Comparison of ENCODE assay signal across 22 cellular contexts in the genomic region with DNA sequence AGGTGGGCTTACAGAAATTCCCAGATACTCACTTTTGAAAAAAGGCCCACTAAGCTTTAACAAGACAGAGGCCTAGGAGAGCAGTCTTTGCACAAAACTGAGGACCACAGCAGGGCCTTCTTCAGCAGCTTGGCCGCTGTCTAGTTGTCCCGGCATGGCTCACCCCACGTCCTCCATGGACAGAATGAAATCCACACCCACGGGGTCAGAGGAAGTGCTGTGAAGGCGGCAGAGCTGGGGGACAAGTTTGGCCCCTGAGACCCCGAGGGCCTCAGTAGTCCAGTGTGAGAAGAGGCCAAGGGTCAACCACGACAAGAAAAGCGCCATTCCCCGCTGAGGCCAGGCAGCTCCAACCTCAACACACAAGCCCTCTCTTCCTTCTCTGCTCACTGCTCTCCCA.
DNase-seq lines count a peak whose midpoint lies in the region; ATAC-seq and TF ChIP-seq lines count a peak whose summit lies in the region.
"Had no signal": no experiment of that assay in that cellular context is flagged by ENCODE, and none has a peak within 500 bp of the region (broad histone marks: within the 10 kb centered on the region; RNA-seq: fewer than 3 reads in every experiment).

No MANE protein-coding gene starts in this region.

- H3K27me3 Mint-ChIP-seq in nephron (ENCODE audit: low read depth) = no peaks in the 10 kb centered on the region
- H3K27me3 Mint-ChIP-seq in CD4-positive, alpha-beta T cell = peaks cover 4% of the 10 kb centered on the region

- peaks cover 55 to 100% (median 92%) of the 10 kb centered on the region in 9 donors for H3K4me1 ChIP-seq in heart right ventricle
- H3K4me1 ChIP-seq in ascending aorta = peaks cover 42 to 93% of the 10 kb centered on the region in 2 donors
- peaks cover 61 to 100% of the 10 kb centered on the region in 2 donors for H3K4me1 ChIP-seq in thoracic aorta (ENCODE audit: control insufficient read depth in 1 of 2, low read depth in 2 of 2)

- CTCF ChIA-PET in CD4-positive, alpha-beta T cell (lab: Charles Lee) = no interaction called here

- no peak overlapping the region for H3K4me3 Mint-ChIP-seq in nephron
- H3K4me3 Mint-ChIP-seq in CD4-positive, alpha-beta T cell = no peak overlapping the region
- H3K4me3 Mint-ChIP-seq: CD4-positive, alpha-beta memory T cell had no signal

- H3K9me3 ChIP-seq in heart right ventricle (peaks cover 0 to 4% (median 0%) of the 10 kb centered on the region in 11 donors), ascending aorta (no peaks in the 10 kb centered on the region), thoracic aorta (no peaks in the 10 kb centered on the region)
- no peaks in the 10 kb centered on the region for H3K9me3 ChIP-seq in CD4-positive, alpha-beta T cell (ENCODE audit: control insufficient read depth, low read length)
- H3K9me3 ChIP-seq: SJCRH30 had no signal

- TF ChIP-seq CTCF in heart right ventricle (IDR thresholded peaks at IDR 0.05) = no peak
- TF ChIP-seq CTCF in ascending aorta (IDR thresholded peaks at IDR 0.05) = no peak
- no peak for TF ChIP-seq CTCF in nephron (IDR thresholded peaks at IDR 0.05; ENCODE audit: unreplicated experiment in 3 of 3)
- TF ChIP-seq CTCF in thoracic aorta (IDR thresholded peaks at IDR 0.05) = no peak
- TF ChIP-seq CTCF in CD4-positive, alpha-beta T cell (IDR thresholded peaks at IDR 0.05) = no peak

- intact Hi-C loops in Right ventricle myocardium superior (cut with DNase I) = no loop called here
- intact Hi-C loops in heart right ventricle (cut with DNase I) = no loop called here
- intact Hi-C loops in ascending aorta (cut with DNase I) = no loop called here
- intact Hi-C loops in CD4-positive, alpha-beta T cell (cut with DNase I, micrococcal nuclease) = no loop called here

- peaks cover 4% of the 10 kb centered on the region for H3K9me3 Mint-ChIP-seq in nephron
- peaks cover 4% of the 10 kb centered on the region for H3K9me3 Mint-ChIP-seq in CD4-positive, alpha-beta T cell

- DNase-seq in Right ventricle myocardium superior = peak; percentile 25
- no peak for DNase-seq in heart right ventricle
- no peak for DNase-seq in ascending aorta (ENCODE audit: low spot score in 2 of 2)
- DNase-seq in thoracic aorta (ENCODE audit: low spot score) = no peak
- DNase-seq in activated CD8-positive, alpha-beta memory T cell treated with anti-CD3 and anti-CD28 coated beads for 24 hours = no peak
- no peak for DNase-seq in NCI-H2171 (lab: John Stamatoyannopoulos, UW)
- DNase-seq in CD4-positive, alpha-beta T cell = no peak
- DNase-seq: Calu3; CD4-positive, alpha-beta memory T cell; GF-D8; HCEC 1CT; IMR-90; NCI-H1417; NCI-H187 treated with DMSO at 0.1 percent for 48 hours; NCI-H345; NCI-H526; PC-9; SJCRH30 had no signal

- H3K27ac ChIP-seq in heart right ventricle (peak overlapping the region in 4 of 10 donors; percentile 35 to 80 (median 72)), ascending aorta (peak overlapping the region; percentile 90 to 94), thoracic aorta (peak overlapping the region; percentile 55 to 97)
- H3K27ac ChIP-seq in CD4-positive, alpha-beta T cell (ENCODE audit: low read depth, low read length) = no peak overlapping the region
- H3K27ac ChIP-seq: 22Rv1, PC-9, RWPE1, SJCRH30 had no signal

- H3K4me3 ChIP-seq in heart right ventricle = no peak overlapping the region
- no peak overlapping the region for H3K4me3 ChIP-seq in ascending aorta
- H3K4me3 ChIP-seq in thoracic aorta = no peak overlapping the region
- H3K4me3 ChIP-seq: GM12878, PC-9, SJCRH30 had no signal

- POLR2A ChIA-PET in CD4-positive, alpha-beta T cell (lab: Charles Lee) = no interaction called here

- WGBS in heart right ventricle, 2 donors = 85 to 87% methylated on average over 9 of the region's 9 CpGs

- H3K36me3 ChIP-seq in heart right ventricle (peaks cover 0 to 5% (median 0%) of the 10 kb centered on the region in 9 donors), ascending aorta (no peaks in the 10 kb centered on the region), thoracic aorta (no peaks in the 10 kb centered on the region)

- H3K27ac Mint-ChIP-seq in nephron = peak overlapping the region in 2 of 3 experiments; percentile 58 to 61
- H3K27ac Mint-ChIP-seq in CD4-positive, alpha-beta T cell = no peak overlapping the region
- H3K27ac Mint-ChIP-seq: CD4-positive, alpha-beta memory T cell had no signal

- no peak for ATAC-seq in Right ventricle myocardium superior (ENCODE audit: poor library complexity)
- ATAC-seq in heart right ventricle = no peak
- no peak for ATAC-seq in thoracic aorta (ENCODE audit: insufficient number of reproducible peaks, low FRiP score, low read depth)
- no peak for ATAC-seq in CD4-positive, alpha-beta T cell (ENCODE audit: poor library complexity)
- ATAC-seq: GM12878 had no signal

- peaks cover 85% of the 10 kb centered on the region for H3K36me3 Mint-ChIP-seq in nephron (ENCODE audit: low read depth)
- no peaks in the 10 kb centered on the region for H3K36me3 Mint-ChIP-seq in CD4-positive, alpha-beta T cell (ENCODE audit: low read depth)
- H3K36me3 Mint-ChIP-seq: CD4-positive, alpha-beta memory T cell had no signal

- peaks cover 76% of the 10 kb centered on the region for H3K4me1 Mint-ChIP-seq in nephron
- no peaks in the 10 kb centered on the region for H3K4me1 Mint-ChIP-seq in CD4-positive, alpha-beta T cell (ENCODE audit: low read depth)

- H3K27me3 ChIP-seq in heart right ventricle (no peaks in the 10 kb centered on the region), ascending aorta (no peaks in the 10 kb centered on the region), thoracic aorta (replicated peaks; ENCODE audit: insufficient read depth) (no peaks in the 10 kb centered on the region)
- H3K27me3 ChIP-seq in CD4-positive, alpha-beta T cell (ENCODE audit: control insufficient read depth, insufficient read depth, low read length) = no peaks in the 10 kb centered on the region
- H3K27me3 ChIP-seq: SJCRH30 had no signal
